Comparison of ENCODE assay signal across 21 cellular contexts in the genomic region with DNA sequence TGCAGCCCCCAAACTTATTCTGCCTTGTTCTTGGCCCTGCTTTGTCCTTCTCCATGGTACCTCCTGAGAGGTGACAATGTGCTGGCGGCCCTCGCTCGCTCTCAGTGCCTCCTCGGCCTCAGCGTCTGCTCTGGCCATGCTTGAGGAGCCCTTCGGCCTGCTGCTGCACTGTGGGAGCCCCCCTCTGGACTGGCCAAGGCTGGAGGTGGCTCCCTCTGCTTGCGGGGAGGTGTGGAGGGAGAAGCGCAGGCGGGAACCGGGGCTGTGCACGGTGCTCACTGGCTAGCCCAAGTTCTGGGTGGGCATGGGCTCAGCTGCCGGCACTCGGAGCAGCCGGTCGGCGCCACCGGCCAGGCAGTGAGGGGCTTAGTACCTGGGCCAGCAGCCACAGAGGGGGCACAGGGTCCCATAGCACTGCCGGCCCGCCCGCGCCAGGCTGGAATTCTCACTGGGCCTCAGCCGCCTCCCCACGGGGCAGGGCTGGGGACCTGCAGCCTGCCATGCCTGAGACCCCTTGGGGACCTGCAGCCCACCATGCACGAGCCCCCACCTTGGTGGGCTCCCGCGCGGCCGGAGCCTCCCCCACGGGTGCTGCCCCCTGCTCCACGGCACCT. TPM values are rescaled to one million over a fixed set of nuclear protein-coding genes. Genes with fewer than 3 reads are reported as not detected.
DNase-seq lines count a peak whose midpoint lies in the region; ATAC-seq, FAIRE-seq and TF ChIP-seq lines count a peak whose summit lies in the region.
"Had no signal": no experiment of that assay in that cellular context is flagged by ENCODE, and none has a peak within 500 bp of the region (broad histone marks: within the 10 kb centered on the region; RNA-seq: fewer than 3 reads in every experiment).

No MANE protein-coding gene starts in this region.

- no peak overlapping the region for H4K91ac ChIP-seq in neuronal stem cell (ENCODE audit: low read depth, low read length, poor library complexity)

- no peak overlapping the region for H3K4me2 ChIP-seq in neuronal stem cell (ENCODE audit: insufficient read depth, low read length, poor library complexity, severe bottlenecking)
- H3K4me2 ChIP-seq: A549; BLaER1 treated with 17β-estradiol and CSF1 and Interleukin-3, amounts not matched to agents 10 nM and 100 nM had no signal

- H3K23ac ChIP-seq in neuronal stem cell (ENCODE audit: low read depth, low read length, poor library complexity) = no peak overlapping the region

- TF ChIP-seq CTCF in VCaP (conservative IDR thresholded peaks at IDR 0.05) (no peak), kidney (IDR thresholded peaks at IDR 0.05; ENCODE audit: borderline replicate concordance, extremely low read depth, insufficient read depth) (no peak), GM13977 (IDR thresholded peaks at IDR 0.05; ENCODE audit: extremely low read depth, insufficient read depth, missing control alignments) (no peak), gastroesophageal sphincter (IDR thresholded peaks at IDR 0.05) (no peak)

- no peak overlapping the region for H3K4ac ChIP-seq in neuronal stem cell (ENCODE audit: low read length)

- DNase-seq in kidney = peak; percentile 58
- DNase-seq in neuronal stem cell (ENCODE audit: low spot score) = no peak
- DNase-seq in GM13977 (ENCODE audit: low spot score) = no peak
- DNase-seq: AML-193; Caco-2; Calu3; CD4-positive, alpha-beta T cell; CD8-positive, alpha-beta T cell; DMS79 treated with DMSO at 0.1 percent for 48 hours; GF-D8 had no signal

- H2BK5ac ChIP-seq in neuronal stem cell (ENCODE audit: low read length) = no peak overlapping the region

- H3K18ac ChIP-seq in neuronal stem cell (ENCODE audit: low read length) = no peak overlapping the region

- H2BK120ac ChIP-seq in neuronal stem cell (ENCODE audit: low read depth, low read length) = peak overlapping the region; percentile 11

- no peaks in the 10 kb centered on the region for H3K9me3 ChIP-seq in kidney (ENCODE audit: control insufficient read depth in 1 of 2, low read length in 2 of 2)
- H3K9me3 ChIP-seq in neuronal stem cell (replicated peaks in 1 of 2; ENCODE audit: control insufficient read depth in 2 of 2, insufficient read depth in 1 of 2, low read depth in 1 of 2, low read length in 2 of 2) = peaks cover 0 to 13% of the 10 kb centered on the region in 2 donors
- no peaks in the 10 kb centered on the region for H3K9me3 ChIP-seq in gastroesophageal sphincter
- H3K9me3 ChIP-seq: A549 had no signal

- no CpG with 5 or more reads among the region's 30 CpGs for WGBS in neuronal stem cell (ENCODE audit: extremely low coverage in 2 of 2, insufficient read length in 2 of 2, insufficient replicate concordance in 1 of 2), 2 donors
- WGBS in gastroesophageal sphincter (ENCODE audit: low coverage in 1 of 2), 2 donors = 72% methylated on average over 3 of the region's 30 CpGs; no CpG with 5 or more reads in 1 of the 2 donors

- no peak overlapping the region for H2BK15ac ChIP-seq in neuronal stem cell (ENCODE audit: low read length)

- intact Hi-C loops in kidney (cut with DNase I) = no loop called here

- H3K27ac ChIP-seq in VCaP (peak overlapping the region; percentile 100), kidney (ENCODE audit: low read depth in 2 of 2, low read length in 2 of 2) (no peak overlapping the region), neuronal stem cell (replicated peaks; ENCODE audit: low read length) (no peak overlapping the region), gastroesophageal sphincter (no peak overlapping the region)
- H3K27ac ChIP-seq: 22Rv1; A549; BLaER1 treated with 17β-estradiol and CSF1 and Interleukin-3, amounts not matched to agents 10 nM and 100 nM; C4-2B had no signal

- H3K79me1 ChIP-seq in neuronal stem cell (ENCODE audit: low read depth, low read length) = no peaks in the 10 kb centered on the region

- H3K27me3 ChIP-seq in neuronal stem cell (ENCODE audit: control insufficient read depth in 3 of 3, insufficient read depth in 3 of 3, low read depth in 1 of 3, low read length in 3 of 3) (peaks cover 0 to 2% (median 0%) of the 10 kb centered on the region in 3 experiments), gastroesophageal sphincter (no peaks in the 10 kb centered on the region)
- H3K27me3 ChIP-seq: BLaER1 treated with 17β-estradiol and CSF1 and Interleukin-3, amounts not matched to agents 10 nM and 100 nM had no signal

- no peak overlapping the region for H3K14ac ChIP-seq in neuronal stem cell (ENCODE audit: low read length)

- no peak overlapping the region for H2AFZ ChIP-seq in neuronal stem cell (ENCODE audit: low read length)

- no peak for TF ChIP-seq EP300 in gastroesophageal sphincter (IDR thresholded peaks at IDR 0.05)

- H4K8ac ChIP-seq in neuronal stem cell (ENCODE audit: low read depth, low read length) = no peak overlapping the region

- H2AK5ac ChIP-seq in neuronal stem cell (ENCODE audit: low read depth, low read length) = no peak overlapping the region

- H3K4me3 ChIP-seq in kidney (ENCODE audit: low read length in 2 of 2) (no peak overlapping the region), neuronal stem cell (ENCODE audit: low read length in 2 of 2) (peak overlapping the region in 1 of 2 donors; percentile 51), gastroesophageal sphincter (no peak overlapping the region)
- H3K4me3 ChIP-seq: A549; BLaER1 treated with 17β-estradiol and CSF1 and Interleukin-3, amounts not matched to agents 10 nM and 100 nM had no signal

- H2BK12ac ChIP-seq in neuronal stem cell (ENCODE audit: low read length) = no peak overlapping the region

- no peak for FAIRE-seq in kidney (lab: Jason Lieb, UNC)
- FAIRE-seq: A549, D721Med, G401.6, GM12891, GM18507 had no signal

- no peaks in the 10 kb centered on the region for H3K4me1 ChIP-seq in kidney (ENCODE audit: control insufficient read depth in 1 of 2, insufficient read depth in 1 of 2, low read depth in 1 of 2, low read length in 2 of 2)
- no peaks in the 10 kb centered on the region for H3K4me1 ChIP-seq in neuronal stem cell (ENCODE audit: control insufficient read depth in 2 of 2, insufficient read depth in 1 of 2, low read depth in 1 of 2, low read length in 2 of 2)
- H3K4me1 ChIP-seq in gastroesophageal sphincter = no peaks in the 10 kb centered on the region
- H3K4me1 ChIP-seq: A549, Caco-2 had no signal

- no peak overlapping the region for H3K9ac ChIP-seq in kidney (ENCODE audit: low read length in 2 of 2)
- H3K9ac ChIP-seq in neuronal stem cell (ENCODE audit: low read depth, low read length, poor library complexity) = no peak overlapping the region
- H3K9ac ChIP-seq: BLaER1 treated with 17β-estradiol and CSF1 and Interleukin-3, amounts not matched to agents 10 nM and 100 nM had no signal

- in situ Hi-C loops in GM13977 (cut with MboI; ENCODE audit: low pct_unique_long_range_greater_than_20kb, low sequenced_read_pairs, unreplicated experiment) = no loop called here

- ATAC-seq in HG03457 (IDR thresholded peaks at IDR 0.05; ENCODE audit: unreplicated experiment) = no peak
- no peak for ATAC-seq in gastroesophageal sphincter
- ATAC-seq: A549; CD8-positive, alpha-beta T cell had no signal

- H3K36me3 ChIP-seq in kidney (ENCODE audit: control insufficient read depth in 1 of 2, insufficient read depth in 2 of 2, low read length in 2 of 2) = no peaks in the 10 kb centered on the region
- no peaks in the 10 kb centered on the region for H3K36me3 ChIP-seq in neuronal stem cell (replicated peaks in 1 of 2; ENCODE audit: control insufficient read depth in 2 of 2, insufficient read depth in 2 of 2, low read length in 2 of 2)
- no peaks in the 10 kb centered on the region for H3K36me3 ChIP-seq in gastroesophageal sphincter
- H3K36me3 ChIP-seq: BLaER1 treated with 17β-estradiol and CSF1 and Interleukin-3, amounts not matched to agents 10 nM and 100 nM had no signal

- TF ChIP-seq POLR2A in gastroesophageal sphincter (IDR thresholded peaks at IDR 0.05) = no peak

RNA-seq across cellular contexts. Expression of gene RALGAPA2, which starts 55.9 kb away (rescaled TPM):
- total RNA-seq in kidney = 66.7 TPM
- 5.9 TPM for polyA plus RNA-seq in kidney (ENCODE audit: insufficient read depth, low read depth, low replicate concordance)
- polyA plus RNA-seq in neuronal stem cell (2013, experiment 1 of 2) = 6.5 TPM
- 6.5 TPM for polyA plus RNA-seq in neuronal stem cell (2013, experiment 2 of 2)
- total RNA-seq in gastroesophageal sphincter = 10 to 100 TPM; 18.4 to 27.4 (median 25.2) TPM
